Comparison of ENCODE assay signal across 8 cellular contexts in the genomic region with DNA sequence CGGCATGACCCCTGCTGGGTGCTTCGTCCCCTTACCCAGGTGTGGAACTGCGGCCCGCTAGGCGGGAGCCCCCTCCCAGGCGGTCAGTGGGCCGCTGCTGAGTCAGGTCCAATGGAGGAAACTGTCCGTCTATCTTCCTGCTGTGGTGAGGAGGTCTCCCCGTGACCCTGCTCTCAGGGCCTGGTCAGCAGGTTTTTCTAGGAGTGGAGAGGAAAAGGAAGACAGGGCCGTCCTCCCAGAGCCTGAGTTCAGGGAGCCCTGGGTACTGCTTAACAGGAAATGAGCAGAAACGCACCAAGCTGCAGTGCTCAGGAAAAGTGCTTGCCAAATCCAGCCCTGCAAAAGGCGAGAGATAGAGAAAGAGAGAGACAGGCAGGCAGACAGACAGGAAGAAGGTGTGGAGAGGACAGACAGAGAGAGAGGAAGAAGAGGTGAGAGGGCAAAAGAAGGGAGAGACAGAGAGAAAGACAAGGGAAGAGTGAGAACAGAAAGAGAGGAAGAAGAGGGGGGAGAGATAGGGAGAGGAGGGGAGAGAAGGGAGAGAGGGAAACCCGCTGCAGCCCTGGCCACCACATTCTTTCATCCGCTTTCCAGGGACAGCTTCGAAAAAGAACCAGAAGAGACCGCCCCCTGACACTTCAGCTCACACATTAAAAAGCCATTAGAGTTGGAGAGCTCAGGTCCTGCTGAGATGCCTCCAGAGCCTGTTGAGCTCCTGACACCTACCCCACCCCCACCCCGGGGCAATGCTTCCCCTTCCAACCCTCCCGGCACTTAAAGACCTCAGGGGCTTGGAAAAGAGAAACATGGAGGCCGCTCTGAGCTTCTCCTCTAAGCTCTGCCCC. TPM values are rescaled to one million over a fixed set of nuclear protein-coding genes. Genes with fewer than 3 reads are reported as not detected.
A peak's percentile ranks its signal among the peaks of the same experiment; 100 is the strongest.
DNase-seq lines count a peak whose midpoint lies in the region; ATAC-seq, FAIRE-seq and TF ChIP-seq lines count a peak whose summit lies in the region.

No MANE protein-coding gene starts in this region.

- H3K9me3 ChIP-seq in IMR-90 (ENCODE audit: control insufficient read depth, insufficient read depth, low read length) (no peaks in the 10 kb centered on the region), iPS-18c (ENCODE audit: control insufficient read depth, insufficient read depth, low read length) (no peaks in the 10 kb centered on the region), small intestine (ENCODE audit: control insufficient read depth, low read depth) (no peaks in the 10 kb centered on the region)

- H4K8ac ChIP-seq in IMR-90 (ENCODE audit: low read depth in 2 of 2, low read length in 2 of 2): peak overlapping the region; percentile 45 to 62

- peak overlapping the region; percentile 95 for H2AK5ac ChIP-seq in IMR-90 (ENCODE audit: low read depth, low read length)

- TF ChIP-seq CTCF in IMR-90 (conservative IDR thresholded peaks at IDR 0.05; ENCODE audit: low read depth, low read length): no peak

- H3K4me3 ChIP-seq in IMR-90 (ENCODE audit: insufficient read depth, low read depth, low read length) (no peak overlapping the region), iPS-18c (ENCODE audit: insufficient read depth, low read depth, low read length) (peak overlapping the region; percentile 36), small intestine (ENCODE audit: low read depth in 1 of 2, low read length in 2 of 2) (no peak overlapping the region)

- CTCF ChIA-PET in IMR-90 (lab: Yijun Ruan, JAX): interaction anchor here (0.8 to 2.8 kb wide), 2 partner anchors 10 to 123 kb away, joined by 3 to 7 read pairs; a partner anchor contains a TSS

- FAIRE-seq in small intestine (lab: Jason Lieb, UNC): no peak

- no peak for TF ChIP-seq POLR2A in IMR-90 (IDR thresholded peaks at IDR 0.05; ENCODE audit: low read depth, low read length)

- peak overlapping the region; percentile 10; the same call in 1 of the 2 replicates for H4K5ac ChIP-seq in IMR-90 (ENCODE audit: low read depth, low read length)

- H3K27me3 ChIP-seq in IMR-90 (ENCODE audit: control insufficient read depth, insufficient read depth, low read length) (no peaks in the 10 kb centered on the region), small intestine (ENCODE audit: control insufficient read depth in 2 of 2, insufficient read depth in 2 of 2, low read length in 2 of 2) (no peaks in the 10 kb centered on the region)

- dilution Hi-C loops in IMR-90 (cut with HindIII; ENCODE audit: low sequenced_read_pairs, unreplicated experiment): no loop called here

- WGBS in IMR-90 (ENCODE audit: extremely low coverage in 2 of 2, insufficient read length in 1 of 2), 2 experiments: 32% methylated on average over 6 of the region's 19 CpGs; no CpG with 5 or more reads in 1 of the 2 experiments
- 37 to 45% (median 40%) methylated on average over 19 of the region's 19 CpGs for whole genome bisulfite sequencing in small intestine, 3 donors

- H3K9me1 ChIP-seq in IMR-90 (ENCODE audit: insufficient read depth, low read length): peaks cover 26% of the 10 kb centered on the region

- H3K4me1 ChIP-seq in IMR-90 (ENCODE audit: control insufficient read depth, insufficient read depth, low read length): peaks cover 56% of the 10 kb centered on the region
- H3K4me1 ChIP-seq in small intestine (ENCODE audit: control insufficient read depth in 2 of 2, insufficient read depth in 1 of 2, low read depth in 1 of 2, low read length in 1 of 2): peaks cover 0 to 16% of the 10 kb centered on the region in 2 donors

- peak overlapping the region; percentile 59 for H3K27ac Mint-ChIP-seq in activated naive CD8-positive, alpha-beta T cell treated with anti-CD3 and anti-CD28 coated beads, Interleukin-2, amount 50 U/mL, for 24 hours

- peak overlapping the region; percentile 49 for H3K9ac ChIP-seq in IMR-90 (ENCODE audit: low read depth, low read length)

- peak overlapping the region; percentile 85 for H3K23ac ChIP-seq in IMR-90 (ENCODE audit: low read depth, low read length)

- H3K56ac ChIP-seq in IMR-90 (ENCODE audit: extremely low read depth, insufficient read depth, low read length): peak overlapping the region; percentile 78; the same call in 1 of the 2 replicates

- BruUV-seq in IMR-90 (replicated peaks; lab: Mats Ljungman, UMichigan): no TSS peak

- TF ChIP-seq RAD21 in IMR-90 (IDR thresholded peaks at IDR 0.05; ENCODE audit: low read length): no peak

- H2BK120ac ChIP-seq in IMR-90 (ENCODE audit: low read depth, low read length): peak overlapping the region; percentile 55

- peaks cover 37% of the 10 kb centered on the region for H3K4me1 Mint-ChIP-seq in activated naive CD8-positive, alpha-beta T cell treated with anti-CD3 and anti-CD28 coated beads, Interleukin-2, amount 50 U/mL, for 24 hours

- peak overlapping the region; percentile 33 for H2AK9ac ChIP-seq in IMR-90 (replicated peaks; ENCODE audit: low read depth, low read length, poor library complexity)

- peaks cover 8% of the 10 kb centered on the region for H3K36me3 Mint-ChIP-seq in activated naive CD8-positive, alpha-beta T cell treated with anti-CD3 and anti-CD28 coated beads, Interleukin-2, amount 50 U/mL, for 24 hours (ENCODE audit: low read depth)

- intact Hi-C loops in IMR-90 (cut with micrococcal nuclease): loop anchor here (2.0 kb wide), 1 partner anchor 15 kb away; no protein-coding TSS in a partner anchor

- H3K79me1 ChIP-seq in IMR-90 (ENCODE audit: low read depth in 1 of 2, low read length in 2 of 2): peaks cover 20 to 93% of the 10 kb centered on the region in 2 experiments

- no peak overlapping the region for H2BK15ac ChIP-seq in IMR-90 (ENCODE audit: low read depth, low read length)

- peaks cover 92% of the 10 kb centered on the region for H4K20me1 ChIP-seq in IMR-90 (ENCODE audit: insufficient read depth, low read length)

- POLR2A ChIA-PET in IMR-90 (lab: Charles Lee; ENCODE audit: unreplicated experiment): no interaction called here

- peak overlapping the region; percentile 26 for H2BK5ac ChIP-seq in IMR-90 (ENCODE audit: low read depth, low read length, poor library complexity, severe bottlenecking)

- no peak overlapping the region for H3K4me3 Mint-ChIP-seq in activated naive CD8-positive, alpha-beta T cell treated with anti-CD3 and anti-CD28 coated beads, Interleukin-2, amount 50 U/mL, for 24 hours

- peak overlapping the region; percentile 15 for H3K4me2 ChIP-seq in IMR-90 (ENCODE audit: low read depth, low read length)

- H2AFZ ChIP-seq in IMR-90 (replicated peaks; ENCODE audit: low read length, poor library complexity): peak overlapping the region; percentile 26

- peak overlapping the region; percentile 26 for H3K14ac ChIP-seq in IMR-90 (replicated peaks; ENCODE audit: low read depth, low read length)

- H3K27ac ChIP-seq in IMR-90 (ENCODE audit: insufficient read depth, low read length) (peak overlapping the region; percentile 36), small intestine (ENCODE audit: low read depth in 1 of 2, low read length in 1 of 2) (peak overlapping the region; percentile 60 to 94)

- no peak overlapping the region for H2BK20ac ChIP-seq in IMR-90 (ENCODE audit: low read depth, low read length)

- H3K18ac ChIP-seq in IMR-90 (ENCODE audit: low read depth, low read length): no peak overlapping the region; the same call in 1 of the 2 replicates

- peak overlapping the region; percentile 47 for H4K91ac ChIP-seq in IMR-90 (ENCODE audit: insufficient read depth, low read depth, low read length)

- peaks cover 6% of the 10 kb centered on the region; the same call in 1 of the 2 replicates for H3K36me3 ChIP-seq in IMR-90 (ENCODE audit: control insufficient read depth, insufficient read depth, low read length)
- no peaks in the 10 kb centered on the region for H3K36me3 ChIP-seq in small intestine (ENCODE audit: control insufficient read depth in 2 of 2, insufficient read depth in 2 of 2, low read length in 2 of 2)

- ATAC-seq in IMR-90 (ENCODE audit: low read depth) (peak; percentile 30), GM21619 (IDR thresholded peaks at IDR 0.05; ENCODE audit: unreplicated experiment) (no peak), GM18873 (IDR thresholded peaks at IDR 0.05; ENCODE audit: low FRiP score, unreplicated experiment) (no peak), GM21529 (IDR thresholded peaks at IDR 0.05; ENCODE audit: unreplicated experiment) (no peak)
- ATAC-seq in activated naive CD8-positive, alpha-beta T cell treated with anti-CD3 and anti-CD28 coated beads, Interleukin-2, amount 50 U/mL, for 24 hours: no peak

- H3K4ac ChIP-seq in IMR-90 (ENCODE audit: low read depth, low read length): peak overlapping the region; percentile 75

- no peaks in the 10 kb centered on the region for H3K27me3 Mint-ChIP-seq in activated naive CD8-positive, alpha-beta T cell treated with anti-CD3 and anti-CD28 coated beads, Interleukin-2, amount 50 U/mL, for 24 hours

- no peaks in the 10 kb centered on the region for H3K9me3 Mint-ChIP-seq in activated naive CD8-positive, alpha-beta T cell treated with anti-CD3 and anti-CD28 coated beads, Interleukin-2, amount 50 U/mL, for 24 hours

- in situ Hi-C loops in IMR-90 (cut with MboI; ENCODE audit: low sequenced_read_pairs): no loop called here

- peak; percentile 56 for DNase-seq in IMR-90
- DNase-seq in activated naive CD8-positive, alpha-beta T cell treated with anti-CD3 and anti-CD28 coated beads, Interleukin-2, amount 50 U/mL, for 24 hours: no peak
- DNase-seq in small intestine: no peak
- no peak for DNase-seq in epidermal melanocyte (ENCODE audit: insufficient read length, low spot score)

TF ChIP-seq in IMR-90, 13 proteins besides CTCF, POLR2A, EP300 and RAD21 (continues in another document):
- TF ChIP-seq BHLHE40 (IDR thresholded peaks at IDR 0.05; ENCODE audit: low read depth, low read length): no peak

RNA-seq across cellular contexts. Expression of a gene that starts 10.1 kb away (rescaled TPM):
- total RNA-seq in IMR-90 (2012; rRNA removed): 28.1 and 32.2 TPM in 2 replicates
- polyA plus RNA-seq in IMR-90 (2012; rRNA removed): 138 and 161 TPM in 2 replicates
- polyA plus RNA-seq in IMR-90 (2012; cell fraction: cytosol; rRNA removed): 103 and 170 TPM in 2 replicates
- 93.0 and 160 TPM in 2 replicates for polyA plus RNA-seq in IMR-90 (2012; cell fraction: nucleus; rRNA removed; ENCODE audit: low replicate concordance)
- 100 to 1,000 TPM in 2 of 3 donors, 10 to 100 TPM in 1; 64.9 to 108 (median 101) TPM for polyA plus RNA-seq in small intestine

RNA-seq across cellular contexts. Expression of a gene that starts 12.2 kb away (rescaled TPM):
- 11.4 and 12.4 TPM in 2 replicates for total RNA-seq in IMR-90 (2012; rRNA removed)
- polyA plus RNA-seq in IMR-90 (2012; rRNA removed): 22.9 and 26.7 TPM in 2 replicates
- polyA plus RNA-seq in IMR-90 (2012; cell fraction: cytosol; rRNA removed): 16.1 and 20.9 TPM in 2 replicates
- 18.2 and 45.9 TPM in 2 replicates for polyA plus RNA-seq in IMR-90 (2012; cell fraction: nucleus; rRNA removed; ENCODE audit: low replicate concordance)
- 10 to 100 TPM in 1 of 3 donors, 1 to 10 TPM in 2; 4.0 to 13.5 (median 5.9) TPM for polyA plus RNA-seq in small intestine

RNA-seq across cellular contexts. Expression of a gene that starts 46.9 kb away (rescaled TPM):
- 2.3 and 3.3 TPM in 2 replicates for total RNA-seq in IMR-90 (2012; rRNA removed)
- polyA plus RNA-seq in IMR-90 (2012; rRNA removed) (8.1 and 9.8 TPM in 2 replicates), small intestine (10 to 100 TPM; 27.0 to 45.1 (median 43.8) TPM)
- 12.5 and 13.1 TPM in 2 replicates for polyA plus RNA-seq in IMR-90 (2012; cell fraction: cytosol; rRNA removed)
- polyA plus RNA-seq in IMR-90 (2012; cell fraction: nucleus; rRNA removed; ENCODE audit: low replicate concordance): 4.6 and 9.8 TPM in 2 replicates

RNA-seq across cellular contexts. Expression of a gene that starts 51.6 kb away (rescaled TPM):
- total RNA-seq in IMR-90 (2012; rRNA removed): 1.3 and 1.4 TPM in 2 replicates
- polyA plus RNA-seq in IMR-90 (2012; rRNA removed) (3.2 and 3.4 TPM in 2 replicates), small intestine (100 to 1,000 TPM in 2 of 3 donors, 10 to 100 TPM in 1; 85.8 to 261 (median 194) TPM)
- 7.1 and 7.7 TPM in 2 replicates for polyA plus RNA-seq in IMR-90 (2012; cell fraction: cytosol; rRNA removed)
- polyA plus RNA-seq in IMR-90 (2012; cell fraction: nucleus; rRNA removed; ENCODE audit: low replicate concordance): 10.0 and 17.1 TPM in 2 replicates
